26 cellular contexts compared by ENCODE assay signal in genomic region chr9:95645579-95645978, GRCh38.
"Had no signal": no experiment of that assay in that cellular context is flagged by ENCODE, and none has a peak within 500 bp of the region (broad histone marks: within the 10 kb centered on the region; RNA-seq: fewer than 3 reads in every experiment).

No MANE protein-coding gene starts in this region.

- H3K4me3 ChIP-seq: esophagus squamous epithelium, gastrocnemius medialis, heart right ventricle, left lung, lower lobe of right lung, mucosa of descending colon had no signal

- H3K9me3 ChIP-seq: gastrocnemius medialis, left lung, mucosa of descending colon had no signal

- H3K9me3 Mint-ChIP-seq: dendritic cell treated with granulocyte-macrophage colony-stimulating factor and Interleukin-4, amounts not matched to agents 40 ng/mL and 50 ng/mL, for 4 days; effector memory CD8-positive, alpha-beta T cell; endodermal cell; mesothelial cell of epicardium had no signal

- FAIRE-seq: endometrium, islet of Langerhans, keratinocyte had no signal

- DNase-seq: cortex of kidney; effector CD8-positive, alpha-beta T cell; effector memory CD8-positive, alpha-beta T cell; endodermal cell; erythroblast; esophagus squamous epithelium; foreskin fibroblast; foreskin melanocyte; gastrocnemius medialis; glutamatergic neuron; heart right ventricle; hippocampal formation; left cardiac atrium; left lung; left ventricle myocardium superior; lower lobe of right lung; mesenchymal stem cell; mucosa of descending colon; naive B cell had no signal

- H3K4me3 Mint-ChIP-seq: dendritic cell treated with granulocyte-macrophage colony-stimulating factor and Interleukin-4, amounts not matched to agents 40 ng/mL and 50 ng/mL, for 4 days; effector memory CD8-positive, alpha-beta T cell; endodermal cell; mesothelial cell of epicardium; naive B cell had no signal

- H3K27ac Mint-ChIP-seq: dendritic cell treated with granulocyte-macrophage colony-stimulating factor and Interleukin-4, amounts not matched to agents 40 ng/mL and 50 ng/mL, for 4 days; effector memory CD8-positive, alpha-beta T cell; endodermal cell; mesothelial cell of epicardium; naive B cell had no signal

- H3K27ac ChIP-seq: epithelial cell of prostate, esophagus squamous epithelium, gastrocnemius medialis, heart right ventricle, left lung, lower lobe of right lung had no signal

- H3K27me3 ChIP-seq: esophagus squamous epithelium, gastrocnemius medialis, heart right ventricle, left lung had no signal

- H3K4me1 Mint-ChIP-seq: endodermal cell, naive B cell had no signal

- ATAC-seq: effector memory CD8-positive, alpha-beta T cell; esophagus mucosa; gastrocnemius medialis; heart right ventricle; left cardiac atrium; left ventricle myocardium superior; mucosa of descending colon had no signal

- H3K36me3 ChIP-seq: esophagus squamous epithelium, gastrocnemius medialis, heart right ventricle, left lung, lower lobe of right lung had no signal

- H3K36me3 Mint-ChIP-seq: mesothelial cell of epicardium, naive B cell had no signal

- H3K4me1 ChIP-seq: esophagus squamous epithelium, gastrocnemius medialis, lower lobe of right lung had no signal
